1 cellular context compared by ENCODE assay signal in the genomic region with DNA sequence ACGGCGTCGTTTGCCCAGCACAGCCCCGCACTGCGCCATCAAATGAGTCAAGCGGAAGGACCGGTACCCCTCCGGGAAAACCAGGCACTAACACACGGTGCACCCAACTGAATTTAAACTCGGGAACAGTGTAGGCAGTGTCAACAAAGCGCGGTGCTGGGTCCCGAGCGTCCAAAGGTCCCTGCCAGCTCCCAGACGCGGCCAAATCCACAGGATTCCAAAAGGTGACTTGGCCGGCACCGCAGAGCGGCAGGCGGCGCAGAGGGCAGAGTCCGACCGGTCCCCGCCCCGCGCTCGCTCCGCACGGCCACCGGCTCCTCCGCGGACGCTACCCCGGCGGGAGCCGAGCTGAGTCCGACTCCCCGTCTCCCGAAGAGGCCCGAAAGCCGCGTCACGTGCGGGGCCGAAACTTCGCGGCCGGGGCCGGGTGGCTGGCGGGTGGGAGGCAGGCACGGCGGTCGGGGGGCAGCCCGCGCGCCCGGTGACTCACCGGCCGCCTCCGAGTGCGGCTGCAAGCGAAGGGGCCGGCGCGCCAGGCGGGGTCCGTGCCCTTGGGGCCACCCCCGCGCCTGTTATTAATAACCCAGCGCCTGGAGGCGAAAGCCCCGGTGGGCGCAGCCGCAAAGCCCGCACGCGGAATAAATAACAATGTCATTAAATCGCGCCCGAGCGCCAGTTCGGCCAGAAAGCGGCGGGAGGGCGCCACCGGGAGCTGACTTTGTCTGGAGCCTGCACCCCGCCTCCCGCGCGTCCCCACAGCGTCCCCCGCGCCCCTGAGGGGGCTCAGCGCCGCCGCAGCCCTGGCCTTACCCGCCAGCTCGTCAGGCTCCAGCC.
TF ChIP-seq lines count a peak whose summit lies in the region.

No MANE protein-coding gene starts in this region.

TF ChIP-seq in endothelial cell of umbilical vein, 7 proteins besides CTCF, POLR2A, EP300 and RAD21:
- TF ChIP-seq, protein P1, sequence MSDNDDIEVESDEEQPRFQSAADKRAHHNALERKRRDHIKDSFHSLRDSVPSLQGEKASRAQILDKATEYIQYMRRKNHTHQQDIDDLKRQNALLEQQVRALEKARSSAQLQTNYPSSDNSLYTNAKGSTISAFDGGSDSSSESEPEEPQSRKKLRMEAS (IDR thresholded peaks at IDR 0.05; ENCODE audit: insufficient read depth, insufficient read length): peak; percentile 27
- TF ChIP-seq POLR2AphosphoS5 (IDR thresholded peaks at IDR 0.05; ENCODE audit: insufficient read depth, low read depth, low read length) (peak; percentile 43), EZH2 (IDR thresholded peaks at IDR 0.05; ENCODE audit: borderline replicate concordance, low read depth, low read length, severe bottlenecking) (no peak)
